28 cellular contexts compared by ENCODE assay signal in the genomic region with DNA sequence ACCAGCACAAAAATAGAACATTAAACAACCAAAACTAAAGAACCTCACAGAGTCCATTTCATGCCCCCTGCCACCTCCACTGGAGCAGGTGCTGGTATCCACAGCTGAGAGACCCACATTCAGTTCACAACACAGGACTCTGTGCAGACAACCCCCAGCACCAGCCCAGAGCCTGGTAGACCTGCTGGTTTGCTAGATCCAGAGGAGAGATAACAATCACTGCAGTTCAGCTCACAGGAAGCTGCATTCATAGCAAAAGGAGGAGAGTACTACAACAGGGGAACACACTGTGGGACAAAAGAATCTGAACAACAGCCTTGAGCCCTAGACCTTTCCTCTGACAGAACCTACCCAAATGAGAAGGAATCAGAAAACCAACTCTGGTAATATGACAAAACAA.
DNase-seq lines count a peak whose midpoint lies in the region; TF ChIP-seq lines count a peak whose summit lies in the region.
"Had no signal": no experiment of that assay in that cellular context is flagged by ENCODE, and none has a peak within 500 bp of the region (broad histone marks: within the 10 kb centered on the region; RNA-seq: fewer than 3 reads in every experiment).

No MANE protein-coding gene starts in this region.

- peaks cover 7% of the 10 kb centered on the region for H3K4me1 ChIP-seq in mammary epithelial cell (ENCODE audit: insufficient read depth, low read length)
- peaks cover 0 to 2% of the 10 kb centered on the region in 2 donors for H3K4me1 ChIP-seq in neuronal stem cell (ENCODE audit: control insufficient read depth in 2 of 2, insufficient read depth in 1 of 2, low read depth in 1 of 2, low read length in 2 of 2)
- peaks cover 15% of the 10 kb centered on the region for H3K4me1 ChIP-seq in Caco-2
- H3K4me1 ChIP-seq: BE2C, HAP-1 had no signal

- peaks cover 37% of the 10 kb centered on the region for H3K4me1 Mint-ChIP-seq in Caco-2 (ENCODE audit: low read depth, unreplicated experiment)
- H3K4me1 Mint-ChIP-seq: CD14-positive monocyte; CD8-positive, alpha-beta memory T cell had no signal

- TF ChIP-seq CTCF in mammary epithelial cell (conservative IDR thresholded peaks at IDR 0.05 in 1 of 2, IDR thresholded peaks at IDR 0.05 in 1 of 2; ENCODE audit: extremely low read depth in 1 of 2, insufficient read depth in 1 of 2, low read depth in 1 of 2, low read length in 2 of 2) (no peak), Caco-2 (IDR thresholded peaks at IDR 0.05; ENCODE audit: insufficient read depth in 1 of 2, low read depth in 1 of 2, low read length in 1 of 2, severe bottlenecking in 1 of 2, unreplicated experiment in 1 of 2) (no peak)

- H3K36me3 Mint-ChIP-seq in Caco-2 (ENCODE audit: insufficient read depth, unreplicated experiment): no peaks in the 10 kb centered on the region
- H3K36me3 Mint-ChIP-seq: CD14-positive monocyte; CD8-positive, alpha-beta memory T cell had no signal

- no peak overlapping the region for H2BK15ac ChIP-seq in neuronal stem cell (ENCODE audit: low read length)

- intact Hi-C loops in mammary epithelial cell (cut with micrococcal nuclease) (no loop called here), Caco-2 (cut with micrococcal nuclease; ENCODE audit: unreplicated experiment) (no loop called here)

- H3K18ac ChIP-seq in neuronal stem cell (ENCODE audit: low read length): no peak overlapping the region

- dilution Hi-C loops in mammary epithelial cell (cut with HindIII; ENCODE audit: low sequenced_read_pairs): no loop called here

- peak; percentile 37 for DNase-seq in NCI-H748 (lab: John Stamatoyannopoulos, UW; ENCODE audit: unreplicated experiment)
- no peak for DNase-seq in NCI-H748 treated with DMSO at 0.1 percent for 48 hours (lab: John Stamatoyannopoulos, UW)
- DNase-seq in OCI-M1 (lab: John Stamatoyannopoulos, UW): peak; percentile 33
- DNase-seq in mammary epithelial cell: peak; percentile 5
- no peak for DNase-seq in neuronal stem cell (ENCODE audit: low spot score)
- no peak for DNase-seq in Caco-2
- DNase-seq in NOMO-1 treated with DMSO at 0.1 percent for 48 hours (lab: John Stamatoyannopoulos, UW; ENCODE audit: unreplicated experiment): no peak
- DNase-seq: 8988T; ACHN; BE2C; Calu3; CD8-positive, alpha-beta memory T cell; HFFc6; IMR-90; NCI-H1092 treated with DMSO at 0.1 percent for 48 hours; NCI-H1436; NCI-H187; NCI-H2081 treated with DMSO at 0.1 percent for 48 hours; NCI-H2171 treated with DMSO at 0.1 percent for 48 hours; NCI-H524; NCI-H82; NK-92 treated with Interleukin-12 subunit alpha and Interleukin-12 subunit beta, amount 100 ng/mL, for 24 hours; SHP77 had no signal

- H3K79me1 ChIP-seq in neuronal stem cell (ENCODE audit: low read depth, low read length): no peaks in the 10 kb centered on the region

- no peak overlapping the region for H3K4me2 ChIP-seq in mammary epithelial cell (ENCODE audit: insufficient read depth, low read depth, low read length)
- H3K4me2 ChIP-seq in neuronal stem cell (ENCODE audit: insufficient read depth, low read length, poor library complexity, severe bottlenecking): no peak overlapping the region
- H3K4me2 ChIP-seq: GM23338, KMS-11 had no signal

- no peak overlapping the region for H3K4ac ChIP-seq in neuronal stem cell (ENCODE audit: low read length)

- H2BK120ac ChIP-seq in neuronal stem cell (ENCODE audit: low read depth, low read length): no peak overlapping the region

- no peak overlapping the region for H4K8ac ChIP-seq in neuronal stem cell (ENCODE audit: low read depth, low read length)

- H3K27me3 Mint-ChIP-seq in Caco-2 (ENCODE audit: insufficient read depth, unreplicated experiment): no peaks in the 10 kb centered on the region

- H2AFZ ChIP-seq in mammary epithelial cell (ENCODE audit: low read depth, low read length) (no peak overlapping the region), neuronal stem cell (ENCODE audit: low read length) (no peak overlapping the region)
- H2AFZ ChIP-seq: GM23338 had no signal

- BruUV-seq in mammary epithelial cell (replicated peaks; lab: Mats Ljungman, UMichigan): no TSS peak
- no TSS peak for BruUV-seq in Caco-2 (replicated peaks; lab: Mats Ljungman, UMichigan)

- H3K9me3 ChIP-seq in mammary epithelial cell (replicated peaks; ENCODE audit: insufficient read depth, low read length) (no peaks in the 10 kb centered on the region), neuronal stem cell (replicated peaks in 1 of 2; ENCODE audit: control insufficient read depth in 2 of 2, insufficient read depth in 1 of 2, low read depth in 1 of 2, low read length in 2 of 2) (no peaks in the 10 kb centered on the region), Caco-2 (no peaks in the 10 kb centered on the region)
- H3K9me3 ChIP-seq: BE2C, HAP-1 had no signal

- no peak overlapping the region for H3K23ac ChIP-seq in neuronal stem cell (ENCODE audit: low read depth, low read length, poor library complexity)

- no peak overlapping the region for H4K91ac ChIP-seq in neuronal stem cell (ENCODE audit: low read depth, low read length, poor library complexity)

- no peak overlapping the region for H2BK5ac ChIP-seq in neuronal stem cell (ENCODE audit: low read length)

- H3K9ac ChIP-seq in mammary epithelial cell (ENCODE audit: insufficient read depth, low read length) (no peak overlapping the region), neuronal stem cell (ENCODE audit: low read depth, low read length, poor library complexity) (no peak overlapping the region)
- H3K9ac ChIP-seq: KMS-11 had no signal

- no peak overlapping the region for H3K27ac ChIP-seq in mammary epithelial cell (ENCODE audit: insufficient read depth, low read depth, low read length)
- no peak overlapping the region for H3K27ac ChIP-seq in neuronal stem cell (replicated peaks; ENCODE audit: low read length)
- H3K27ac ChIP-seq: KMS-11, RWPE1 had no signal

- H3K4me3 Mint-ChIP-seq in Caco-2 (ENCODE audit: unreplicated experiment): no peak overlapping the region
- H3K4me3 Mint-ChIP-seq: CD14-positive monocyte; CD8-positive, alpha-beta memory T cell; GM23338; HFFc6 had no signal

- POLR2A ChIA-PET in Caco-2 (lab: Charles Lee): no interaction called here

- CTCF ChIA-PET in mammary epithelial cell (lab: Charles Lee; ENCODE audit: low non-redundant PET): no interaction called here
- CTCF ChIA-PET in Caco-2 (lab: Charles Lee): no interaction called here

- no peaks in the 10 kb centered on the region for H4K20me1 ChIP-seq in mammary epithelial cell (ENCODE audit: insufficient read depth, low read length)

- no peak overlapping the region for H3K27ac Mint-ChIP-seq in Caco-2 (ENCODE audit: unreplicated experiment)
- H3K27ac Mint-ChIP-seq: CD14-positive monocyte; CD8-positive, alpha-beta memory T cell; GM23338; HFFc6 had no signal

- no peaks in the 10 kb centered on the region for H3K27me3 ChIP-seq in mammary epithelial cell (ENCODE audit: insufficient read depth, low read length)
- no peaks in the 10 kb centered on the region for H3K27me3 ChIP-seq in neuronal stem cell (ENCODE audit: control insufficient read depth in 3 of 3, insufficient read depth in 3 of 3, low read depth in 1 of 3, low read length in 3 of 3)
- H3K27me3 ChIP-seq in Caco-2 (replicated peaks; ENCODE audit: control insufficient read depth, insufficient read depth, low read length): no peaks in the 10 kb centered on the region
- H3K27me3 ChIP-seq: BE2C had no signal

- H2AK5ac ChIP-seq in neuronal stem cell (ENCODE audit: low read depth, low read length): no peak overlapping the region

- H2BK12ac ChIP-seq in neuronal stem cell (ENCODE audit: low read length): no peak overlapping the region

- peak overlapping the region; percentile 56 for H3K14ac ChIP-seq in neuronal stem cell (ENCODE audit: low read length)

- no peaks in the 10 kb centered on the region for H3K9me3 Mint-ChIP-seq in Caco-2 (ENCODE audit: unreplicated experiment)
- H3K9me3 Mint-ChIP-seq: HFFc6 had no signal

- H3K79me2 ChIP-seq in mammary epithelial cell (ENCODE audit: insufficient read depth, low read length): no peaks in the 10 kb centered on the region

- in situ Hi-C loops in mammary epithelial cell (cut with MboI; ENCODE audit: low sequenced_read_pairs in 2 of 2): no loop called here

- H3K36me3 ChIP-seq in mammary epithelial cell (ENCODE audit: insufficient read depth, low read length): no peaks in the 10 kb centered on the region
- H3K36me3 ChIP-seq in neuronal stem cell (replicated peaks in 1 of 2; ENCODE audit: control insufficient read depth in 2 of 2, insufficient read depth in 2 of 2, low read length in 2 of 2): no peaks in the 10 kb centered on the region
- peaks cover 1% of the 10 kb centered on the region for H3K36me3 ChIP-seq in Caco-2 (ENCODE audit: control insufficient read depth, insufficient read depth, low read length)
- H3K36me3 ChIP-seq: BE2C, HAP-1 had no signal

- no peak overlapping the region for H3K4me3 ChIP-seq in mammary epithelial cell (replicated peaks in 1 of 3; ENCODE audit: insufficient read depth in 1 of 3, low read depth in 2 of 3, low read length in 3 of 3)
- no peak overlapping the region for H3K4me3 ChIP-seq in neuronal stem cell (ENCODE audit: low read length in 2 of 2)
- no peak overlapping the region for H3K4me3 ChIP-seq in Caco-2 (ENCODE audit: low read depth, low read length)
- H3K4me3 ChIP-seq: GM23338, HAP-1 had no signal

Comparison
In these comparisons a context has a peak if more than half of its experiments do, and no peak if none do; other contexts are left out.
1. DNase-seq: peak in NCI-H748 (single experiment), OCI-M1 (single experiment) and mammary epithelial cell (single experiment); none in NCI-H748 treated with DMSO at 0.1 percent for 48 hours (single experiment), neuronal stem cell (single experiment), Caco-2 (0 of 2) and NOMO-1 treated with DMSO at 0.1 percent for 48 hours (single experiment).